8 cellular contexts compared by ENCODE assay signal in the genomic region with DNA sequence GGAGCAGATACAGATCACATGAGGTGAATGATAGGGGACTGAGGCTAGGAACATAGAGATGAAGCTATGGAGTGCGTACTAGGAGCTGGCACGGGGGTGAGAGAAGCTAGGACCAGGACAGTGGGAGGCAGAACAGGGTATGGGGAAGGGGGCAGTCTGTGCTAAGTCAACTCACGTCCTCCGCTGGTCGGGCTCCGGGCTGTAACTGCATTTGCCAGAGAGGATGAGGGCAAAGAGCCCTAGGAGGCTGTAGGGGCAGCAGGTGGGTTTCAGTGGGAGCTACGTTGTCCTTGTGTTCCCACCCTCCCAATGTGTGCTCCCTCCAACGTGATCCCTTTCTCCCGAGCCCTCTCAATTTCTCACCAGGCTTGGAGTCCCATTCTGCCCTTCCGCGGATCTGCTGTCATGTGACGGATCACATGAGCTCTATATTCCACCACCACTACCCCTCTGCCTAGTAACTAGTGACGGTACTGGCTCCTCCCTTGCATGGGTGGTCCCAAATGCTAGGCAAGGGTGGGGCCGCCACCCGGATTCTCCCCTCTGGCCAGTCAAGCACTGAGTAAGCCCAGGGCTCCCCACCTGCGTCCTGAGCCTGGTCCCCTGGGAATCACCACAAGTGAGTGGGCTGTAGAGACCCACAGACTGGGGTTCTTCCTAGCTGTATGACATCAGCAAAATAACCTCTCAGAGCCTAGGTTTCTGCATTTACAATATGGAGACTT. TPM values are rescaled to one million over a fixed set of nuclear protein-coding genes. Genes with fewer than 3 reads are reported as not detected.
DNase-seq lines count a peak whose midpoint lies in the region; ATAC-seq and TF ChIP-seq lines count a peak whose summit lies in the region.

A gene (minus strand): TSS at position 402 of the 725 bp plus-strand sequence. CDS start 22 bp downstream, at position 380.

- ATAC-seq in GM18502 (IDR thresholded peaks at IDR 0.05; ENCODE audit: poor library complexity, unreplicated experiment) (peak; percentile 99), HG02943 (IDR thresholded peaks at IDR 0.05; ENCODE audit: low read depth, unreplicated experiment) (peak; percentile 98)

- TF ChIP-seq CTCF in right atrium auricular region (IDR thresholded peaks at IDR 0.05) (no peak), uterus (IDR thresholded peaks at IDR 0.05) (peak in 1 of 4 experiments; percentile 8)

- TF ChIP-seq POLR2A in uterus (IDR thresholded peaks at IDR 0.05): peak; percentile 80 to 95

- intact Hi-C loops in uterus (cut with DNase I; ENCODE audit: low total_unique reads): loop anchor here (10.0 kb wide), 1 partner anchor 66 kb away; a partner anchor contains a TSS

- H3K4me1 ChIP-seq in right atrium auricular region (peaks cover 0 to 27% of the 10 kb centered on the region in 2 donors), uterus (peaks cover 0 to 16% of the 10 kb centered on the region in 2 donors)

- H3K4me3 ChIP-seq in right atrium auricular region: peak within 1 kb of the TSS; percentile 62 to 78
- peak within 1 kb of the TSS; percentile 57 to 90 for H3K4me3 ChIP-seq in uterus

- no peaks in the 10 kb centered on the region for H3K9me3 ChIP-seq in right atrium auricular region
- H3K9me3 ChIP-seq in uterus: no peaks in the 10 kb centered on the region

- H3K27ac ChIP-seq in right atrium auricular region (peak within 1 kb of the TSS; percentile 84 to 92), uterus (peak within 1 kb of the TSS; percentile 82 to 97)

- H3K36me3 ChIP-seq in right atrium auricular region (peaks cover 12% of the 10 kb centered on the region), uterus (no peaks in the 10 kb centered on the region)

- DNase-seq in NCI-H187 (lab: John Stamatoyannopoulos, UW) (peak; percentile 81), T-helper 2 cell (peak; percentile 56 to 90 (median 83)), anterior cingulate cortex (lab: John Stamatoyannopoulos, UW) (peak; percentile 59 to 98 (median 92)), right atrium auricular region (ENCODE audit: low spot score) (peak; percentile 99), pulmonary artery endothelial cell (ENCODE audit: low read depth, low spot score) (peak; percentile 78), uterus (peak; percentile 92 to 97)

- no peaks in the 10 kb centered on the region for H3K27me3 ChIP-seq in right atrium auricular region
- no peaks in the 10 kb centered on the region for H3K27me3 ChIP-seq in uterus

RNA-seq across cellular contexts. Expression of the gene that starts here (rescaled TPM):
- total RNA-seq in right atrium auricular region: 10 to 100 TPM; 48.8 to 83.1 TPM
- 85.3 and 160 TPM in 2 replicates for total RNA-seq in pulmonary artery endothelial cell
- total RNA-seq in uterus: 10 to 100 TPM; 27.1 to 74.9 (median 40.7) TPM

Comparison
In these comparisons a context has a peak if more than half of its experiments do, and no peak if none do; other contexts are left out.
1. Peak in every context shown above with its lines: DNase-seq, ATAC-seq, H3K4me3 ChIP-seq and H3K27ac ChIP-seq.